ENCODE assay signal across 8 cellular contexts in the genomic region with DNA sequence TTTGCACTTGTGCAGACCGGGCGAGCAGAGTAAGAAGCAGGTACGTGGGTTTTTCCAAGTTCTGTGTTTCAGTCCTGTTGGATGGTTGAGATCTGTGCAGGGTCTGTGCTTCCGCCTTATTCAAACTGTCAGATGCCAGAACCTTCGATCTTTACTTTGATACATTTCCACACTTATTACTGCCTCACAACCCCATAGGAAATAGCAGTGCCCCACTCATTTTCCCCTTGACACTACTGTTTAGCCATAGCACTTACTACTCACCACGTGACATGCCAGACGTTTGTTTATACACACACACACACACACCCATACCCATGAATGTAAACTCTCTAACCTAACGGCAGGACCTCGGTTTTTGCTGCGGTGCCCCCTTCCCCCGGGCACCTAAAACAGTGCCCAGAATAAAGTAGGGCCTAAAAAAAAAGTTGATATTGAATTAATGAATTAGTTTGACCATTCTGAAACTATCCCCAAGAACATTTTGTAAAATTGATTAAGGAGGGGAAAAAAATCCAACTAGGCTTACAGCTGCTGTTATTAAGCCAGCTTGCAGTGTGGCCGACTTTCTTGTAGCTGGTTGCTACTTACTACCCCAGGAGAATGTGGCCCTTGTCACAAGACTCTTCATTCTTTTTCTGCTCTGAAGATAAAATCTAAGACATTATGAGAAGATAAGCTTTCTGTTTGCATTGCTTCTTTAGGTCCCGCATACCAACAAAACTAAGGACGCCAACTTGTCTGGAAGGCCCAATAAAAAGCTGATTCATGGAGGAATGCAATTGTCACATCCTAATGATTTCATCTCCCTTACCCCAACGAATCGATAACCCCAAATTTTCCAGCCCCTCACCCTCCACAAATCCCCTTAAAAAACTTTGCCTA. TPM values are rescaled to one million over a fixed set of nuclear protein-coding genes. Genes with fewer than 3 reads are reported as not detected.
DNase-seq lines count a peak whose midpoint lies in the region; ATAC-seq and TF ChIP-seq lines count a peak whose summit lies in the region.

No MANE protein-coding gene starts in this region.

- WGBS in endodermal cell (ENCODE audit: insufficient coverage in 1 of 2, insufficient read length in 1 of 2), 2 experiments, result 39 to 57% methylated on average over 6 to 16 of the region's 16 CpGs

- H3K4me3 ChIP-seq in RWPE2 (ENCODE audit: severe bottlenecking) (peak overlapping the region; percentile 78), endodermal cell (ENCODE audit: low read length) (peak overlapping the region; percentile 88)

- H3K4me3 Mint-ChIP-seq in endodermal cell (peak overlapping the region; percentile 82), naive B cell (peak overlapping the region; percentile 86 to 98 (median 94))

- H3K4me1 ChIP-seq in RWPE2 (ENCODE audit: insufficient read depth, poor library complexity, severe bottlenecking) (peaks cover 13% of the 10 kb centered on the region), endodermal cell (ENCODE audit: control insufficient read depth, insufficient read depth, low read length) (peaks cover 3% of the 10 kb centered on the region)

- no peaks in the 10 kb centered on the region for H3K9me3 Mint-ChIP-seq in endodermal cell
- no peaks in the 10 kb centered on the region for H3K9me3 Mint-ChIP-seq in naive B cell

- peak; percentile 25 for ATAC-seq in GM18517 (IDR thresholded peaks at IDR 0.05; ENCODE audit: unreplicated experiment)
- peak; percentile 46 for ATAC-seq in HG03159 (IDR thresholded peaks at IDR 0.05; ENCODE audit: unreplicated experiment)
- no peak; the same call in none of the 3 replicates for ATAC-seq in RWPE2 (ENCODE audit: low read depth)
- ATAC-seq in naive B cell (ENCODE audit: low read depth in 2 of 2), result peak; percentile 29 to 43

- H3K9me3 ChIP-seq in RWPE2 (ENCODE audit: severe bottlenecking) (no peaks in the 10 kb centered on the region), endodermal cell (ENCODE audit: control insufficient read depth, low read length) (peaks cover 5% of the 10 kb centered on the region)

- TF ChIP-seq CTCF in RWPE2 (IDR thresholded peaks at IDR 0.05; ENCODE audit: poor library complexity, severe bottlenecking) (no peak), endodermal cell (conservative IDR thresholded peaks at IDR 0.05) (no peak)

- H3K27ac Mint-ChIP-seq in endodermal cell (peak overlapping the region; percentile 98), naive B cell (peak overlapping the region; percentile 96 to 99 (median 97))

- H3K36me3 Mint-ChIP-seq in endodermal cell (ENCODE audit: low read depth) (peaks cover 9% of the 10 kb centered on the region), naive B cell (peaks cover 2 to 9% of the 10 kb centered on the region in 2 donors)

- no peaks in the 10 kb centered on the region for H3K27me3 Mint-ChIP-seq in endodermal cell (ENCODE audit: insufficient read depth)
- no peaks in the 10 kb centered on the region for H3K27me3 Mint-ChIP-seq in naive B cell

- peak; percentile 67 to 78 for DNase-seq in AML-193 (lab: John Stamatoyannopoulos, UW)
- no peak for DNase-seq in RWPE2 (ENCODE audit: low spot score)
- DNase-seq in endodermal cell, result no peak
- DNase-seq in naive B cell, result no peak
- DNase-seq in NCI-H226, result no peak
- DNase-seq in KG1 (lab: John Stamatoyannopoulos, UW), result no peak

- H3K9ac ChIP-seq in endodermal cell (ENCODE audit: extremely low read depth, low read length, poor library complexity, severe bottlenecking), result peak overlapping the region; percentile 85

- H3K4me1 Mint-ChIP-seq in endodermal cell (peaks cover 12% of the 10 kb centered on the region), naive B cell (peaks cover 38 to 47% (median 43%) of the 10 kb centered on the region in 3 donors)

- H3K27ac ChIP-seq in RWPE2 (ENCODE audit: poor library complexity, severe bottlenecking), result peak overlapping the region; percentile 69
- H3K27ac ChIP-seq in endodermal cell (ENCODE audit: low read depth, low read length), result no peak overlapping the region

- H3K36me3 ChIP-seq in RWPE2 (ENCODE audit: low read depth) (0 out of 2 replicates have a peak, but pooled peaks cover 2% of the 10 kb centered on the region), endodermal cell (ENCODE audit: control insufficient read depth, insufficient read depth, low read length) (peaks cover 3% of the 10 kb centered on the region)

- H3K27me3 ChIP-seq in RWPE2 (ENCODE audit: insufficient read depth, poor library complexity, severe bottlenecking) (no peaks in the 10 kb centered on the region), endodermal cell (ENCODE audit: control insufficient read depth, insufficient read depth, low read length, poor library complexity, severe bottlenecking) (no peaks in the 10 kb centered on the region)

RNA-seq across cellular contexts. Expression of a gene that starts 0.7 kb away (rescaled TPM):
- total RNA-seq in endodermal cell, result 10 to 100 TPM in 1 of 2 donors, 1 to 10 TPM in 1; 5.9 to 12.6 TPM
- 7.7 TPM for polyA plus RNA-seq in endodermal cell (2013, experiment 1 of 2)
- polyA plus RNA-seq in endodermal cell (2013, experiment 2 of 2), result 7.6 TPM
- polyA plus RNA-seq in naive B cell (ENCODE audit: low read depth in 6 of 6), result 1 to 10 TPM; 2.4 to 5.9 (median 3.2) TPM

Comparison
In these comparisons a context has a peak if more than half of its experiments do, and no peak if none do; other contexts are left out.
1. DNase-seq: peak in AML-193 (2 of 2); none in RWPE2 (single experiment), endodermal cell (single experiment), naive B cell (single experiment), NCI-H226 (single experiment) and KG1 (single experiment).